In genomic region chr1:218439541-218440295, GRCh38 we compare ENCODE assay signal across 11 cellular contexts.
DNase-seq lines count a peak whose midpoint lies in the region; TF ChIP-seq lines count a peak whose summit lies in the region.
"Had no signal": no experiment of that assay in that cellular context is flagged by ENCODE, and none has a peak within 500 bp of the region (broad histone marks: within the 10 kb centered on the region; RNA-seq: fewer than 3 reads in every experiment).

No MANE protein-coding gene starts in this region.

- no peaks in the 10 kb centered on the region for H3K27me3 Mint-ChIP-seq in neural crest cell (ENCODE audit: low read depth)
- H3K27me3 Mint-ChIP-seq in CD14-positive monocyte (ENCODE audit: low read depth in 3 of 3): peaks cover 7 to 9% (median 7%) of the 10 kb centered on the region in 3 donors

- H3K9me3 Mint-ChIP-seq in neural crest cell: no peaks in the 10 kb centered on the region
- H3K9me3 Mint-ChIP-seq in CD14-positive monocyte: peaks cover 0 to 2% (median 0%) of the 10 kb centered on the region in 7 donors
- H3K9me3 Mint-ChIP-seq: activated T-cell treated with anti-CD3 and anti-CD28 coated beads, Interleukin-2, amount 50 U/mL, for 24 hours had no signal

- intact Hi-C loops in CD14-positive monocyte (cut with micrococcal nuclease): no loop called here

- peaks cover 13% of the 10 kb centered on the region for H3K4me1 Mint-ChIP-seq in neural crest cell
- no peaks in the 10 kb centered on the region for H3K4me1 Mint-ChIP-seq in CD14-positive monocyte

- TF ChIP-seq CTCF in neural crest cell (conservative IDR thresholded peaks at IDR 0.05): no peak
- TF ChIP-seq CTCF in CD14-positive monocyte (IDR thresholded peaks at IDR 0.05): no peak

- H3K4me3 Mint-ChIP-seq in neural crest cell (no peak overlapping the region), CD14-positive monocyte (no peak overlapping the region)
- H3K4me3 Mint-ChIP-seq: activated T-cell treated with anti-CD3 and anti-CD28 coated beads, Interleukin-2, amount 50 U/mL, for 24 hours had no signal

- H3K27ac Mint-ChIP-seq in neural crest cell (ENCODE audit: unreplicated experiment): peak overlapping the region; percentile 84
- H3K27ac Mint-ChIP-seq in CD14-positive monocyte: no peak overlapping the region
- H3K27ac Mint-ChIP-seq: activated T-cell treated with anti-CD3 and anti-CD28 coated beads, Interleukin-2, amount 50 U/mL, for 24 hours had no signal

- DNase-seq in C1 segment of cervical spinal cord (lab: John Stamatoyannopoulos, UW): peak in 11 of 14 donors; percentile 2 to 62 (median 24)
- DNase-seq in NCI-H2227 treated with DMSO at 0.1 percent for 48 hours (lab: John Stamatoyannopoulos, UW): peak; percentile 37
- peak; percentile 28 for DNase-seq in fibroblast of gingiva (ENCODE audit: low read depth)
- no peak for DNase-seq in neural crest cell (ENCODE audit: low read depth, low spot score)
- DNase-seq in effector CD8-positive, alpha-beta T cell (lab: John Stamatoyannopoulos, UW): no peak
- no peak for DNase-seq in CD14-positive monocyte (ENCODE audit: low spot score)
- no peak for DNase-seq in DMS153 treated with DMSO at 0.1 percent for 48 hours (lab: John Stamatoyannopoulos, UW; ENCODE audit: unreplicated experiment)
- no peak for DNase-seq in stimulated activated CD4-positive, alpha-beta T cell treated with anti-CD3 and anti-CD28 coated beads, Interleukin-1b, Interleukin-23, amount 100 ng/mL, for 48 hours
- DNase-seq: activated T-cell treated with anti-CD3 and anti-CD28 coated beads, Interleukin-2, amount 50 U/mL, for 24 hours; KBM-7; SHP77 treated with DMSO at 0.1 percent for 48 hours had no signal

- H3K36me3 Mint-ChIP-seq in neural crest cell (ENCODE audit: low read depth): peaks cover 6% of the 10 kb centered on the region
- H3K36me3 Mint-ChIP-seq in CD14-positive monocyte: no peaks in the 10 kb centered on the region

Comparison
In these comparisons a context has a peak if more than half of its experiments do, and no peak if none do; other contexts are left out.
1. DNase-seq: peak in C1 segment of cervical spinal cord (11 of 14), NCI-H2227 treated with DMSO at 0.1 percent for 48 hours (single experiment) and fibroblast of gingiva (single experiment); none in neural crest cell (single experiment), effector CD8-positive, alpha-beta T cell (single experiment), CD14-positive monocyte (single experiment), DMS153 treated with DMSO at 0.1 percent for 48 hours (single experiment) and stimulated activated CD4-positive, alpha-beta T cell treated with anti-CD3 and anti-CD28 coated beads, Interleukin-1b, Interleukin-23, amount 100 ng/mL, for 48 hours (single experiment).